Comparison of ENCODE assay signal across 10 cellular contexts in genomic region chr1:93738075-93738622, GRCh38. TPM values are rescaled to one million over a fixed set of nuclear protein-coding genes. Genes with fewer than 3 reads are reported as not detected.
DNase-seq lines count a peak whose midpoint lies in the region; ATAC-seq and TF ChIP-seq lines count a peak whose summit lies in the region.
"Had no signal": no experiment of that assay in that cellular context is flagged by ENCODE, and none has a peak within 500 bp of the region (broad histone marks: within the 10 kb centered on the region; RNA-seq: fewer than 3 reads in every experiment).

No MANE protein-coding gene starts in this region.

- H3K4me3 Mint-ChIP-seq in CD8-positive, alpha-beta memory T cell = no peak overlapping the region

- H2BK5ac ChIP-seq in mesenchymal stem cell (ENCODE audit: low read depth, low read length, poor library complexity, severe bottlenecking) = peak overlapping the region; percentile 66

- H3K23ac ChIP-seq in mesenchymal stem cell (ENCODE audit: low read length in 2 of 2) = no peak overlapping the region

- no peak for TF ChIP-seq POLR2A in body of pancreas (IDR thresholded peaks at IDR 0.05)

- no peak overlapping the region for H2BK15ac ChIP-seq in mesenchymal stem cell (ENCODE audit: low read depth, poor library complexity, severe bottlenecking)

- H3K36me3 Mint-ChIP-seq in CD8-positive, alpha-beta memory T cell = no peaks in the 10 kb centered on the region

- H3K4me1 Mint-ChIP-seq in CD8-positive, alpha-beta memory T cell = no peaks in the 10 kb centered on the region

- no peaks in the 10 kb centered on the region for H3K36me3 ChIP-seq in mammary epithelial cell (ENCODE audit: insufficient read depth, low read length)
- H3K36me3 ChIP-seq in mesenchymal stem cell (ENCODE audit: control insufficient read depth in 1 of 2, insufficient read depth in 2 of 2, low read depth in 1 of 2, low read length in 2 of 2) = no peaks in the 10 kb centered on the region
- no peaks in the 10 kb centered on the region for H3K36me3 ChIP-seq in CD8-positive, alpha-beta memory T cell (ENCODE audit: insufficient read depth, low read length)
- no peaks in the 10 kb centered on the region for H3K36me3 ChIP-seq in body of pancreas (replicated peaks in 1 of 2; ENCODE audit: insufficient read depth in 1 of 2, low read depth in 2 of 2)

- peak overlapping the region; percentile 79 for H4K91ac ChIP-seq in mesenchymal stem cell (ENCODE audit: low read length)

- H3K18ac ChIP-seq in mesenchymal stem cell (ENCODE audit: low read depth in 1 of 2, low read length in 2 of 2) = peak overlapping the region in 1 of 2 experiments; percentile 90

- H3K9me3 Mint-ChIP-seq in CD8-positive, alpha-beta memory T cell = no peaks in the 10 kb centered on the region

- 4% methylated on average over 7 of the region's 7 CpGs for WGBS in mammary epithelial cell (ENCODE audit: low coverage, missing lambda C conversion rate)
- 78% methylated on average over 7 of the region's 7 CpGs for WGBS in mesenchymal stem cell
- WGBS in body of pancreas, 2 donors = 96 to 100% methylated on average over 5 to 7 of the region's 7 CpGs

- no peak for ATAC-seq in GM19397 (IDR thresholded peaks at IDR 0.05; ENCODE audit: unreplicated experiment)
- ATAC-seq in Right ventricle myocardium superior (ENCODE audit: poor library complexity) = no peak
- no peak for ATAC-seq in body of pancreas

- no peak overlapping the region for H3K27ac Mint-ChIP-seq in CD8-positive, alpha-beta memory T cell

- H3K4me2 ChIP-seq in mammary epithelial cell (ENCODE audit: insufficient read depth, low read depth, low read length) (no peak overlapping the region), mesenchymal stem cell (ENCODE audit: low read length, poor library complexity, severe bottlenecking) (peak overlapping the region; percentile 19)

- peaks cover 18% of the 10 kb centered on the region for H3K79me2 ChIP-seq in mammary epithelial cell (ENCODE audit: insufficient read depth, low read length)

- no peak overlapping the region for H3K4me3 ChIP-seq in mammary epithelial cell (replicated peaks in 1 of 3; ENCODE audit: insufficient read depth in 1 of 3, low read depth in 2 of 3, low read length in 3 of 3)
- no peak overlapping the region for H3K4me3 ChIP-seq in mesenchymal stem cell (ENCODE audit: insufficient read depth in 1 of 2, low read depth in 1 of 2, low read length in 2 of 2)
- H3K4me3 ChIP-seq in CD8-positive, alpha-beta memory T cell (ENCODE audit: low read length) = no peak overlapping the region
- H3K4me3 ChIP-seq in body of pancreas = no peak overlapping the region

- H2BK120ac ChIP-seq in mesenchymal stem cell (ENCODE audit: low read depth, low read length) = no peak overlapping the region

- H3K27ac ChIP-seq in mammary epithelial cell (ENCODE audit: insufficient read depth, low read depth, low read length) (peak overlapping the region; percentile 92), mesenchymal stem cell (ENCODE audit: low read length, poor library complexity, severe bottlenecking) (peak overlapping the region; percentile 91), body of pancreas (no peak overlapping the region)
- no peak overlapping the region for H3K27ac ChIP-seq in CD8-positive, alpha-beta memory T cell (ENCODE audit: low read depth, low read length)

- POLR2A ChIA-PET in CD8-positive, alpha-beta memory T cell (lab: Charles Lee) = no interaction called here

- H3K27me3 Mint-ChIP-seq in CD8-positive, alpha-beta memory T cell = no peaks in the 10 kb centered on the region

- no TSS peak for BruUV-seq in mammary epithelial cell (replicated peaks; lab: Mats Ljungman, UMichigan)

- intact Hi-C loops in mammary epithelial cell (cut with micrococcal nuclease) (loop anchor here (1.0 kb wide), 7 partner anchors 16 to 76 kb away; no protein-coding TSS in a partner anchor), Right ventricle myocardium superior (cut with DNase I) (no loop called here), body of pancreas (cut with DNase I) (no loop called here)

- H2AFZ ChIP-seq in mammary epithelial cell (ENCODE audit: low read depth, low read length) (no peak overlapping the region), mesenchymal stem cell (ENCODE audit: low read depth, low read length) (no peak overlapping the region)

- no peaks in the 10 kb centered on the region for H3K79me1 ChIP-seq in mesenchymal stem cell (replicated peaks; ENCODE audit: low read length, poor library complexity, severe bottlenecking)

- peak overlapping the region; percentile 35 to 62 for H3K4ac ChIP-seq in mesenchymal stem cell (ENCODE audit: low read depth in 1 of 2, low read length in 2 of 2)

- H2AK5ac ChIP-seq in mesenchymal stem cell (ENCODE audit: low read length, severe bottlenecking) = peak overlapping the region; percentile 59

- dilution Hi-C loops in mammary epithelial cell (cut with HindIII; ENCODE audit: low sequenced_read_pairs) = loop anchor here (5.0 to 10.0 kb wide), 4 partner anchors 49 to 123 kb away; no protein-coding TSS in a partner anchor

- TF ChIP-seq CTCF in mammary epithelial cell (conservative IDR thresholded peaks at IDR 0.05 in 1 of 2, IDR thresholded peaks at IDR 0.05 in 1 of 2; ENCODE audit: extremely low read depth in 1 of 2, insufficient read depth in 1 of 2, low read depth in 1 of 2, low read length in 2 of 2) (no peak), body of pancreas (IDR thresholded peaks at IDR 0.05) (no peak)

- H3K9me3 ChIP-seq in mammary epithelial cell (replicated peaks; ENCODE audit: insufficient read depth, low read length) = no peaks in the 10 kb centered on the region
- H3K9me3 ChIP-seq in mesenchymal stem cell (ENCODE audit: control insufficient read depth, low read length) = no peaks in the 10 kb centered on the region
- H3K9me3 ChIP-seq in CD8-positive, alpha-beta memory T cell (ENCODE audit: low read length) = no peaks in the 10 kb centered on the region
- no peaks in the 10 kb centered on the region for H3K9me3 ChIP-seq in body of pancreas

- H3K9ac ChIP-seq in mammary epithelial cell (ENCODE audit: insufficient read depth, low read length) (no peak overlapping the region), mesenchymal stem cell (ENCODE audit: low read length) (peak overlapping the region; percentile 42)

- H2BK12ac ChIP-seq in mesenchymal stem cell (ENCODE audit: low read length in 2 of 2) = peak overlapping the region; percentile 62 to 65

- peak overlapping the region; percentile 59 for H4K8ac ChIP-seq in mesenchymal stem cell (ENCODE audit: low read length)

- H3K14ac ChIP-seq in mesenchymal stem cell (ENCODE audit: low read length in 2 of 2) = peak overlapping the region in 1 of 2 experiments; percentile 94

- peaks cover 52% of the 10 kb centered on the region for H3K4me1 ChIP-seq in mammary epithelial cell (ENCODE audit: insufficient read depth, low read length)
- H3K4me1 ChIP-seq in mesenchymal stem cell (ENCODE audit: control insufficient read depth, insufficient read depth, low read depth, low read length) = peaks cover 21% of the 10 kb centered on the region
- no peaks in the 10 kb centered on the region for H3K4me1 ChIP-seq in CD8-positive, alpha-beta memory T cell (ENCODE audit: insufficient read depth, low read length)
- H3K4me1 ChIP-seq in body of pancreas = peaks cover 6% of the 10 kb centered on the region

- no peaks in the 10 kb centered on the region for H4K20me1 ChIP-seq in mammary epithelial cell (ENCODE audit: insufficient read depth, low read length)

- no peaks in the 10 kb centered on the region for H3K27me3 ChIP-seq in mammary epithelial cell (ENCODE audit: insufficient read depth, low read length)
- H3K27me3 ChIP-seq in mesenchymal stem cell (ENCODE audit: control insufficient read depth in 1 of 2, insufficient read depth in 1 of 2, low read length in 2 of 2) = no peaks in the 10 kb centered on the region
- H3K27me3 ChIP-seq in CD8-positive, alpha-beta memory T cell (ENCODE audit: insufficient read depth, low read length, poor library complexity, severe bottlenecking) = no peaks in the 10 kb centered on the region
- no peaks in the 10 kb centered on the region for H3K27me3 ChIP-seq in body of pancreas

- DNase-seq in AG20443 (ENCODE audit: low spot score) (peak; percentile 95), LHCN-M2 (ENCODE audit: low read depth) (peak; percentile 99), mammary epithelial cell (peak; percentile 94), mesenchymal stem cell (peak; percentile 35), Right ventricle myocardium superior (no peak), body of pancreas (no peak)
- DNase-seq in CD8-positive, alpha-beta memory T cell = no peak
- DNase-seq: central memory CD4-positive, alpha-beta T cell; NCI-H1436 had no signal

- CTCF ChIA-PET in mammary epithelial cell (lab: Charles Lee; ENCODE audit: low non-redundant PET) = interaction anchor here (0.5 to 1.4 kb wide), 3 partner anchors 13 to 76 kb away, joined by 3 to 18 read pairs (median 3); no protein-coding TSS in a partner anchor
- CTCF ChIA-PET in CD8-positive, alpha-beta memory T cell (lab: Charles Lee) = no interaction called here

- in situ Hi-C loops in mammary epithelial cell (cut with MboI; ENCODE audit: low sequenced_read_pairs in 2 of 2) = no loop called here

RNA-seq across cellular contexts. Expression of gene BCAR3, which starts 56.5 kb away (rescaled TPM):
- total RNA-seq in LHCN-M2 (2014; rRNA removed) (112 TPM in 2 replicates), mammary epithelial cell (100 to 1,000 TPM in 1 of 2 donors, 10 to 100 TPM in 1; 93.0 to 171 TPM), Right ventricle myocardium superior (18.5 TPM), body of pancreas (10 to 100 TPM in 1 of 2 donors, 1 to 10 TPM in 1; 7.9 to 10.9 TPM)
- polyA plus RNA-seq in LHCN-M2 (2012) = 57.0 TPM
- 123 TPM for polyA plus RNA-seq in mammary epithelial cell
- polyA minus RNA-seq in mammary epithelial cell = 185 TPM
- polyA plus RNA-seq in mesenchymal stem cell (2013, experiment 1 of 2) = 23.6 TPM
- 22.7 TPM for polyA plus RNA-seq in mesenchymal stem cell (2013, experiment 2 of 2)
- total RNA-seq in CD8-positive, alpha-beta memory T cell = under 1 TPM; 0.62 to 0.77 TPM
- 0.32 TPM for polyA plus RNA-seq in CD8-positive, alpha-beta memory T cell

Comparison
In these comparisons a context has a peak if more than half of its experiments do, and no peak if none do; other contexts are left out.
1. DNase-seq: peak in AG20443 (single experiment), LHCN-M2 (single experiment), mammary epithelial cell (single experiment) and mesenchymal stem cell (single experiment); none in CD8-positive, alpha-beta memory T cell (0 of 5), Right ventricle myocardium superior (single experiment) and body of pancreas (0 of 4).
2. H3K27ac ChIP-seq: peak in mammary epithelial cell (single experiment) and mesenchymal stem cell (single experiment); none in CD8-positive, alpha-beta memory T cell (single experiment) and body of pancreas (0 of 4).
3. RNA of gene BCAR3, which starts 56.5 kb away (total RNA-seq): 93.0 to 171 TPM in mammary epithelial cell, 112 TPM in LHCN-M2, 18.5 TPM in Right ventricle myocardium superior (single experiment) and 7.9 to 10.9 TPM in body of pancreas; 0.62 to 0.77 TPM in CD8-positive, alpha-beta memory T cell; every median in the first group is over 4 times any median in the second.